Comparison of ENCODE assay signal across 24 cellular contexts in the genomic region with DNA sequence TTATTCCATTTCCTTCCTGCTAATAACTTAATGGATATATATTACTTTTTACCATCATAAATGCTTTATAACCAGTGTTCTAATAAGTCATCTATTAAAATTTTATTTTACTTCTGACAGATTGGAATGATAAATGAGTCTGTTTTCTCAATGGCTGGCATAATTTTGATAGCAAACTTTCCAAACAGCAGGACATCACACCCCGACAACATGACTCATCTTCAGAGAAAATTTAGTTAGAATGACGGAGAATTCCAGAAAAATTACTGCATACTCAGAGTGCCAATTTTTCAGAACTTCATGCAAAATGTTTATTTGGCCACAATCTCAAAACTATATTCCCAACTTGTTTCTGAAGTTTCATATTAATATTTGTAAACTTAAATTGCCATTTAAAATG.
DNase-seq lines count a peak whose midpoint lies in the region; ATAC-seq and TF ChIP-seq lines count a peak whose summit lies in the region.
"Had no signal": no experiment of that assay in that cellular context is flagged by ENCODE, and none has a peak within 500 bp of the region (broad histone marks: within the 10 kb centered on the region; RNA-seq: fewer than 3 reads in every experiment).

No MANE protein-coding gene starts in this region.

- TF ChIP-seq CTCF in AG10803 (conservative IDR thresholded peaks at IDR 0.05; ENCODE audit: low read length) (no peak), cardiac fibroblast (IDR thresholded peaks at IDR 0.05; ENCODE audit: low read depth, low read length) (no peak), H9 (conservative IDR thresholded peaks at IDR 0.05) (no peak)

- H2BK5ac ChIP-seq in H9 (ENCODE audit: insufficient read length, low read length): no peak overlapping the region

- H3K23me2 ChIP-seq in H9 (ENCODE audit: insufficient read length, low read depth, low read length, poor library complexity, severe bottlenecking): no peaks in the 10 kb centered on the region

- no peak overlapping the region for H4K91ac ChIP-seq in H9 (ENCODE audit: insufficient read length, low read depth, low read length)

- H3K27me3 ChIP-seq in H9 (ENCODE audit: insufficient read depth, low read length): no peaks in the 10 kb centered on the region
- H3K27me3 ChIP-seq: BLaER1, esophagus muscularis mucosa, sigmoid colon had no signal

- H3K23ac ChIP-seq in H9 (ENCODE audit: insufficient read length, low read depth, low read length): no peak overlapping the region

- no peak overlapping the region for H2BK20ac ChIP-seq in H9 (ENCODE audit: low read depth, low read length, poor library complexity, severe bottlenecking)

- no peak overlapping the region for H2BK120ac ChIP-seq in H9 (ENCODE audit: low read depth, low read length, poor library complexity, severe bottlenecking)

- no peak overlapping the region for H3K9ac ChIP-seq in H9 (ENCODE audit: extremely low read depth, insufficient read length, low read length)
- H3K9ac ChIP-seq: BLaER1 had no signal

- no peaks in the 10 kb centered on the region for H4K20me1 ChIP-seq in H9 (ENCODE audit: control insufficient read depth, insufficient read depth, insufficient read length)
- H4K20me1 ChIP-seq: BLaER1 had no signal

- no peak overlapping the region for H3K56ac ChIP-seq in H9 (ENCODE audit: insufficient read length, low read depth, low read length)

- peaks cover 0 to 9% (median 7%) of the 10 kb centered on the region in 3 experiments; a peak in 5 of 7 replicates for H3K36me3 Mint-ChIP-seq in H9 (ENCODE audit: insufficient read depth in 1 of 3, low read depth in 3 of 3)

- H3K4me3 ChIP-seq in AG10803 (ENCODE audit: low read length) (no peak overlapping the region), cardiac fibroblast (replicated peaks in 1 of 2; ENCODE audit: low read depth in 2 of 2, low read length in 2 of 2) (no peak overlapping the region)
- H3K4me3 ChIP-seq: BLaER1, esophagus muscularis mucosa, GM23338, sigmoid colon had no signal

- H3K14ac ChIP-seq in H9 (ENCODE audit: insufficient read depth, low read length): no peak overlapping the region

- no peaks in the 10 kb centered on the region for H3K27me3 Mint-ChIP-seq in H9 (ENCODE audit: low read depth)
- H3K27me3 Mint-ChIP-seq: activated CD4-positive, alpha-beta memory T cell treated with anti-CD3 and anti-CD28 coated beads for 36 hours; activated naive CD8-positive, alpha-beta T cell had no signal

- no peak overlapping the region for H3T11ph ChIP-seq in H9 (ENCODE audit: low read length)

- H3K27ac ChIP-seq in H9 (ENCODE audit: insufficient read length, low read depth, low read length): no peak overlapping the region
- H3K27ac ChIP-seq: BLaER1, esophagus muscularis mucosa, sigmoid colon had no signal

- no peak for ATAC-seq in Right ventricle myocardium superior (ENCODE audit: poor library complexity)
- ATAC-seq: left cardiac atrium had no signal

- intact Hi-C loops in Right ventricle myocardium superior (cut with DNase I): no loop called here

- H3K4me1 ChIP-seq in H9 (ENCODE audit: insufficient read depth, low read length): peaks cover 4% of the 10 kb centered on the region; the same call in 1 of the 2 replicates
- H3K4me1 ChIP-seq: BLaER1, esophagus muscularis mucosa, sigmoid colon had no signal

- H3K79me1 ChIP-seq in H9 (ENCODE audit: insufficient read depth, low read depth, low read length, poor library complexity, severe bottlenecking): no peaks in the 10 kb centered on the region

- H3K4me2 ChIP-seq in H9 (ENCODE audit: insufficient read depth, insufficient read length, low read length): no peak overlapping the region
- H3K4me2 ChIP-seq: BLaER1, GM23338 had no signal

- no peak overlapping the region for H2BK12ac ChIP-seq in H9 (ENCODE audit: insufficient read length, low read depth, low read length)

- no peaks in the 10 kb centered on the region for H3K9me3 Mint-ChIP-seq in H9
- H3K9me3 Mint-ChIP-seq: activated CD4-positive, alpha-beta memory T cell treated with anti-CD3 and anti-CD28 coated beads for 36 hours; GM23338 had no signal

- H3K4ac ChIP-seq in H9 (ENCODE audit: low read depth, low read length): no peak overlapping the region

- H2AK5ac ChIP-seq in H9 (ENCODE audit: insufficient read length, low read length): no peak overlapping the region

- H3K4me3 Mint-ChIP-seq in H9: no peak overlapping the region
- H3K4me3 Mint-ChIP-seq: activated CD4-positive, alpha-beta memory T cell treated with anti-CD3 and anti-CD28 coated beads for 36 hours; GM23338 had no signal

- no peak overlapping the region for H2AFZ ChIP-seq in H9 (ENCODE audit: low read length)
- H2AFZ ChIP-seq: GM23338 had no signal

- peaks cover 13 to 14% of the 10 kb centered on the region in 2 experiments for H3K4me1 Mint-ChIP-seq in H9

- no peak overlapping the region for H3K18ac ChIP-seq in H9 (ENCODE audit: insufficient read length, low read depth, low read length)

- H4K8ac ChIP-seq in H9 (replicated peaks; ENCODE audit: insufficient read length, low read depth, low read length): no peak overlapping the region

- no peak overlapping the region for H2BK15ac ChIP-seq in H9 (ENCODE audit: low read depth, low read length)

- H3K9me3 ChIP-seq in H9 (ENCODE audit: control insufficient read depth, low read depth, low read length): no peaks in the 10 kb centered on the region
- H3K9me3 ChIP-seq: BLaER1, esophagus muscularis mucosa, sigmoid colon had no signal

- DNase-seq in AG10803 (ENCODE audit: low read depth): peak; percentile 68
- DNase-seq in M059J (ENCODE audit: low read depth): peak; percentile 57
- DNase-seq in cardiac fibroblast (ENCODE audit: low read depth in 2 of 2): peak; percentile 47 to 80
- peak; percentile 48 to 70 for DNase-seq in lung microvascular endothelial cell (ENCODE audit: low read depth in 2 of 2)
- no peak for DNase-seq in H9
- DNase-seq in Right ventricle myocardium superior: no peak
- no peak for DNase-seq in AG08396 (ENCODE audit: low spot score)
- no peak for DNase-seq in COLO829 (ENCODE audit: low spot score)
- DNase-seq: activated CD4-positive, alpha-beta memory T cell treated with anti-CD3 and anti-CD28 coated beads for 36 hours; activated T-cell treated with anti-CD3 and anti-CD28 coated beads, Interleukin-2, amount 50 U/mL, for 48 hours; hypothalamus; Kasumi-1; left cardiac atrium; NCI-H1436; NCI-H2171 treated with DMSO at 0.1 percent for 48 hours; NCI-H82; occipital lobe; RPMI8226; sigmoid colon; stimulated activated CD4-positive, alpha-beta T cell treated with anti-CD3 and anti-CD28 coated beads, Interleukin-4, amount 100 ng/mL, for 1 hour had no signal

- H4K5ac ChIP-seq in H9 (ENCODE audit: insufficient read length, low read depth, low read length): no peak overlapping the region

- no CpG with 5 or more reads among the region's 2 CpGs for WGBS in H9 (ENCODE audit: extremely low coverage, insufficient read length, low lambda C conversion rate)

- H3K79me2 ChIP-seq in H9 (ENCODE audit: insufficient read depth, low read length): no peaks in the 10 kb centered on the region

- H3K27ac Mint-ChIP-seq in H9: no peak overlapping the region
- H3K27ac Mint-ChIP-seq: activated CD4-positive, alpha-beta memory T cell treated with anti-CD3 and anti-CD28 coated beads for 36 hours had no signal

Comparison
In these comparisons a context has a peak if more than half of its experiments do, and no peak if none do; other contexts are left out.
1. DNase-seq: peak in AG10803 (single experiment), M059J (single experiment), cardiac fibroblast (2 of 2) and lung microvascular endothelial cell (2 of 2); none in H9 (single experiment), Right ventricle myocardium superior (single experiment), AG08396 (single experiment) and COLO829 (single experiment).